Comparison of ENCODE assay signal across 15 cellular contexts in genomic region chr3:170076715-170077238, GRCh38. TPM values are rescaled to one million over a fixed set of nuclear protein-coding genes. Genes with fewer than 3 reads are reported as not detected.
A peak's percentile ranks its signal among the peaks of the same experiment; 100 is the strongest.
DNase-seq lines count a peak whose midpoint lies in the region; ATAC-seq and TF ChIP-seq lines count a peak whose summit lies in the region.
"Had no signal": no experiment of that assay in that cellular context is flagged by ENCODE, and none has a peak within 500 bp of the region (broad histone marks: within the 10 kb centered on the region; RNA-seq: fewer than 3 reads in every experiment).

No MANE protein-coding gene starts in this region.

- H3K4me1 ChIP-seq in Caco-2 (peaks cover 44% of the 10 kb centered on the region), mesenchymal stem cell (ENCODE audit: control insufficient read depth, insufficient read depth, low read depth, low read length) (peaks cover 17% of the 10 kb centered on the region)
- H3K4me1 ChIP-seq: heart left ventricle, left lung, suprapubic skin had no signal

- no peak overlapping the region for H2AFZ ChIP-seq in mesenchymal stem cell (ENCODE audit: low read depth, low read length)

- TF ChIP-seq CTCF in Caco-2 (IDR thresholded peaks at IDR 0.05; ENCODE audit: insufficient read depth in 1 of 2, low read depth in 1 of 2, low read length in 1 of 2, severe bottlenecking in 1 of 2, unreplicated experiment in 1 of 2) (no peak), astrocyte of the cerebellum (IDR thresholded peaks at IDR 0.05; ENCODE audit: low read depth, low read length, missing control alignments) (no peak), endothelial cell (IDR thresholded peaks at IDR 0.05; ENCODE audit: unreplicated experiment) (no peak)

- H3K4me1 Mint-ChIP-seq in Caco-2 (ENCODE audit: low read depth, unreplicated experiment) (peaks cover 22% of the 10 kb centered on the region), endothelial cell (ENCODE audit: unreplicated experiment) (no peaks in the 10 kb centered on the region)

- H4K91ac ChIP-seq in mesenchymal stem cell (ENCODE audit: low read length), result no peak overlapping the region

- peaks cover 6% of the 10 kb centered on the region for H3K79me1 ChIP-seq in mesenchymal stem cell (replicated peaks; ENCODE audit: low read length, poor library complexity, severe bottlenecking)

- H3K4me3 Mint-ChIP-seq in Caco-2 (ENCODE audit: unreplicated experiment) (no peak overlapping the region), endothelial cell (ENCODE audit: unreplicated experiment) (no peak overlapping the region)

- H3K27me3 Mint-ChIP-seq in Caco-2 (ENCODE audit: insufficient read depth, unreplicated experiment), result no peaks in the 10 kb centered on the region
- H3K27me3 Mint-ChIP-seq in endothelial cell (ENCODE audit: unreplicated experiment), result peaks cover 2% of the 10 kb centered on the region

- H3K27ac Mint-ChIP-seq in Caco-2 (ENCODE audit: unreplicated experiment) (peak overlapping the region; percentile 4), endothelial cell (ENCODE audit: unreplicated experiment) (no peak overlapping the region)

- BruUV-seq in Caco-2 (replicated peaks; lab: Mats Ljungman, UMichigan), result no TSS peak

- no peak overlapping the region for H3K9ac ChIP-seq in mesenchymal stem cell (ENCODE audit: low read length)

- H3K4ac ChIP-seq in mesenchymal stem cell (ENCODE audit: low read depth in 1 of 2, low read length in 2 of 2), result no peak overlapping the region

- POLR2A ChIA-PET in Caco-2 (lab: Charles Lee), result interaction anchor here (0.6 kb wide), 1 partner anchor 38 kb away, joined by 3 read pairs; no protein-coding TSS in a partner anchor

- intact Hi-C loops in Caco-2 (cut with micrococcal nuclease; ENCODE audit: unreplicated experiment), result no loop called here

- H3K14ac ChIP-seq in mesenchymal stem cell (ENCODE audit: low read length in 2 of 2), result no peak overlapping the region

- H3K27ac ChIP-seq in mesenchymal stem cell (ENCODE audit: low read length, poor library complexity, severe bottlenecking), result peak overlapping the region; percentile 49
- H3K27ac ChIP-seq: heart left ventricle, left lung, SK-N-MC, suprapubic skin had no signal

- no peak overlapping the region for H2BK15ac ChIP-seq in mesenchymal stem cell (ENCODE audit: low read depth, poor library complexity, severe bottlenecking)

- H3K36me3 ChIP-seq in Caco-2 (ENCODE audit: control insufficient read depth, insufficient read depth, low read length), result no peaks in the 10 kb centered on the region
- peaks cover 3 to 39% of the 10 kb centered on the region in 2 experiments for H3K36me3 ChIP-seq in mesenchymal stem cell (ENCODE audit: control insufficient read depth in 1 of 2, insufficient read depth in 2 of 2, low read depth in 1 of 2, low read length in 2 of 2)
- H3K36me3 ChIP-seq: suprapubic skin had no signal

- H3K36me3 Mint-ChIP-seq in Caco-2 (ENCODE audit: insufficient read depth, unreplicated experiment), result peaks cover 13% of the 10 kb centered on the region
- H3K36me3 Mint-ChIP-seq in endothelial cell (ENCODE audit: low read depth, unreplicated experiment), result peaks cover 5% of the 10 kb centered on the region

- H2BK5ac ChIP-seq in mesenchymal stem cell (ENCODE audit: low read depth, low read length, poor library complexity, severe bottlenecking), result no peak overlapping the region

- DNase-seq in Caco-2 (no peak), astrocyte of the cerebellum (ENCODE audit: low read depth) (peak; percentile 45), mesenchymal stem cell (peak; percentile 60), NCI-H2227 treated with DMSO at 0.1 percent for 48 hours (lab: John Stamatoyannopoulos, UW) (no peak), endothelial cell (ENCODE audit: low spot score) (no peak), epidermal melanocyte (ENCODE audit: insufficient read length, low spot score) (no peak)
- DNase-seq in Jurkat, Clone E6-1 (ENCODE audit: low read depth, low spot score), result peak; percentile 87
- DNase-seq: anterior cingulate cortex; effector memory CD4-positive, alpha-beta T cell; heart left ventricle; left lung had no signal

- H4K8ac ChIP-seq in mesenchymal stem cell (ENCODE audit: low read length), result no peak overlapping the region

- H2BK12ac ChIP-seq in mesenchymal stem cell (ENCODE audit: low read length in 2 of 2), result no peak overlapping the region

- 91% methylated on average over 5 of the region's 6 CpGs for WGBS in mesenchymal stem cell

- no peaks in the 10 kb centered on the region for H3K27me3 ChIP-seq in Caco-2 (replicated peaks; ENCODE audit: control insufficient read depth, insufficient read depth, low read length)
- H3K27me3 ChIP-seq in mesenchymal stem cell (ENCODE audit: control insufficient read depth in 1 of 2, insufficient read depth in 1 of 2, low read length in 2 of 2), result no peaks in the 10 kb centered on the region
- H3K27me3 ChIP-seq: heart left ventricle, left lung, suprapubic skin had no signal

- no peak overlapping the region for H3K23ac ChIP-seq in mesenchymal stem cell (ENCODE audit: low read length in 2 of 2)

- no peak overlapping the region for H2BK120ac ChIP-seq in mesenchymal stem cell (ENCODE audit: low read depth, low read length)

- in situ Hi-C loops in astrocyte of the cerebellum (cut with HindIII; ENCODE audit: low sequenced_read_pairs), result no loop called here

- no peaks in the 10 kb centered on the region for H3K9me3 Mint-ChIP-seq in Caco-2 (ENCODE audit: unreplicated experiment)
- H3K9me3 Mint-ChIP-seq in endothelial cell (ENCODE audit: unreplicated experiment), result no peaks in the 10 kb centered on the region

- no peak overlapping the region for H2AK5ac ChIP-seq in mesenchymal stem cell (ENCODE audit: low read length, severe bottlenecking)

- no peak overlapping the region for H3K4me2 ChIP-seq in mesenchymal stem cell (ENCODE audit: low read length, poor library complexity, severe bottlenecking)
- H3K4me2 ChIP-seq: smooth muscle cell had no signal

- CTCF ChIA-PET in Caco-2 (lab: Charles Lee), result no interaction called here

- no peak overlapping the region for H3K18ac ChIP-seq in mesenchymal stem cell (ENCODE audit: low read depth in 1 of 2, low read length in 2 of 2)

- no peak for ATAC-seq in GM19467 (IDR thresholded peaks at IDR 0.05; ENCODE audit: unreplicated experiment)
- ATAC-seq: heart left ventricle, left lung had no signal

- H3K4me3 ChIP-seq in Caco-2 (ENCODE audit: low read depth, low read length) (no peak overlapping the region), astrocyte of the cerebellum (ENCODE audit: low read depth, low read length) (no peak overlapping the region), mesenchymal stem cell (ENCODE audit: insufficient read depth in 1 of 2, low read depth in 1 of 2, low read length in 2 of 2) (no peak overlapping the region)
- no peak overlapping the region for H3K4me3 ChIP-seq in Jurkat, Clone E6-1 (ENCODE audit: low read length)
- H3K4me3 ChIP-seq: heart left ventricle, left lung, SK-N-MC, smooth muscle cell, suprapubic skin had no signal

- H3K9me3 ChIP-seq in Caco-2 (no peaks in the 10 kb centered on the region), mesenchymal stem cell (ENCODE audit: control insufficient read depth, low read length) (no peaks in the 10 kb centered on the region)
- H3K9me3 ChIP-seq: heart left ventricle, left lung, suprapubic skin had no signal

RNA-seq across cellular contexts. Expression of gene GPR160, which starts 39.0 kb away (rescaled TPM):
- 14.8 and 16.1 TPM in 2 replicates for total RNA-seq in Caco-2 (2022)
- polyA plus RNA-seq in Jurkat, Clone E6-1 (2012; ENCODE audit: insufficient read depth, insufficient read length), result 18.1 TPM
- 0.30 TPM for polyA plus RNA-seq in mesenchymal stem cell (2013, experiment 1 of 2)
- 0.26 TPM for polyA plus RNA-seq in mesenchymal stem cell (2013, experiment 2 of 2)
- total RNA-seq in endothelial cell (ENCODE audit: unreplicated experiment), result 14.6 TPM

Comparison
In these comparisons a context has a peak if more than half of its experiments do, and no peak if none do; other contexts are left out.
1. DNase-seq: peak in Jurkat, Clone E6-1 (single experiment), astrocyte of the cerebellum (single experiment) and mesenchymal stem cell (single experiment); none in Caco-2 (0 of 2), NCI-H2227 treated with DMSO at 0.1 percent for 48 hours (single experiment), endothelial cell (single experiment) and epidermal melanocyte (single experiment).